In genomic region chr1:161160763-161161162, GRCh38 we compare ENCODE assay signal across 12 cellular contexts. TPM values are rescaled to one million over a fixed set of nuclear protein-coding genes. Genes with fewer than 3 reads are reported as not detected.
DNase-seq lines count a peak whose midpoint lies in the region; ATAC-seq and TF ChIP-seq lines count a peak whose summit lies in the region.
"Had no signal": no experiment of that assay in that cellular context is flagged by ENCODE, and none has a peak within 500 bp of the region (broad histone marks: within the 10 kb centered on the region; RNA-seq: fewer than 3 reads in every experiment).

No MANE protein-coding gene starts in this region.

- H3K27me3 Mint-ChIP-seq in activated B cell treated with CpG ODN at 0.5 μM for 24 hours = no peaks in the 10 kb centered on the region
- no peaks in the 10 kb centered on the region for H3K27me3 Mint-ChIP-seq in stimulated activated naive CD8-positive, alpha-beta T cell treated with anti-CD3 and anti-CD28 coated beads, Interleukin-15, amount 100 ng/mL, for 72 hours

- in situ Hi-C loops in HAP-1 (cut with MboI; ENCODE audit: low sequenced_read_pairs) = no loop called here

- CTCF ChIA-PET in activated B cell treated with CpG ODN at 0.5 μM for 24 hours (lab: Charles Lee) = no interaction called here

- no peak for TF ChIP-seq CTCF in activated B cell treated with CpG ODN at 0.5 μM for 24 hours (IDR thresholded peaks at IDR 0.05)

- no peak overlapping the region for H3K4me3 ChIP-seq in HAP-1

- H3K36me3 ChIP-seq in HAP-1 (replicated peaks) = peaks cover 25% of the 10 kb centered on the region

- POLR2A ChIA-PET in activated B cell treated with CpG ODN at 0.5 μM for 24 hours (lab: Charles Lee) = no interaction called here

- no peaks in the 10 kb centered on the region; the same call in 1 of the 2 replicates for H3K9me3 ChIP-seq in HAP-1

- H3K9me3 Mint-ChIP-seq in activated B cell treated with CpG ODN at 0.5 μM for 24 hours = no peaks in the 10 kb centered on the region
- H3K9me3 Mint-ChIP-seq in stimulated activated naive CD8-positive, alpha-beta T cell treated with anti-CD3 and anti-CD28 coated beads, Interleukin-15, amount 100 ng/mL, for 72 hours = no peaks in the 10 kb centered on the region

- peak; percentile 16 for DNase-seq in left cardiac atrium
- DNase-seq in Right ventricle myocardium superior = no peak
- no peak for DNase-seq in activated B cell treated with CpG ODN at 0.5 μM for 24 hours
- peak; percentile 46 for DNase-seq in left lobe of liver (ENCODE audit: low spot score)
- DNase-seq in stimulated activated naive CD8-positive, alpha-beta T cell treated with anti-CD3 and anti-CD28 coated beads, Interleukin-15, amount 100 ng/mL, for 72 hours = no peak
- no peak for DNase-seq in SIG-M5 treated with dmso at 0.1 percent for 504 hours (lab: John Stamatoyannopoulos, UW; ENCODE audit: unreplicated experiment)
- DNase-seq in cerebellum (ENCODE audit: low spot score) = no peak
- no peak for DNase-seq in HAP-1 (ENCODE audit: low spot score in 2 of 2)
- DNase-seq: brain microvascular endothelial cell, hippocampal formation, midbrain, NCI-H1694 treated with DMSO at 0.1 percent for 48 hours had no signal

- H3K27me3 ChIP-seq in HAP-1 (ENCODE audit: low read depth) = no peaks in the 10 kb centered on the region
- H3K27me3 ChIP-seq: brain microvascular endothelial cell had no signal

- peaks cover 45% of the 10 kb centered on the region for H3K4me1 Mint-ChIP-seq in activated B cell treated with CpG ODN at 0.5 μM for 24 hours
- peaks cover 79% of the 10 kb centered on the region for H3K4me1 Mint-ChIP-seq in stimulated activated naive CD8-positive, alpha-beta T cell treated with anti-CD3 and anti-CD28 coated beads, Interleukin-15, amount 100 ng/mL, for 72 hours

- peak overlapping the region; percentile 93 for H3K4me3 Mint-ChIP-seq in activated B cell treated with CpG ODN at 0.5 μM for 24 hours
- H3K4me3 Mint-ChIP-seq in stimulated activated naive CD8-positive, alpha-beta T cell treated with anti-CD3 and anti-CD28 coated beads, Interleukin-15, amount 100 ng/mL, for 72 hours = peak overlapping the region; percentile 90 to 94

- peaks cover 11% of the 10 kb centered on the region for H3K4me1 ChIP-seq in HAP-1

- no peak overlapping the region for H3K27ac Mint-ChIP-seq in activated B cell treated with CpG ODN at 0.5 μM for 24 hours
- H3K27ac Mint-ChIP-seq in stimulated activated naive CD8-positive, alpha-beta T cell treated with anti-CD3 and anti-CD28 coated beads, Interleukin-15, amount 100 ng/mL, for 72 hours = peak overlapping the region; percentile 7 to 22

- ATAC-seq in left cardiac atrium = no peak
- no peak for ATAC-seq in Right ventricle myocardium superior (ENCODE audit: poor library complexity)
- no peak for ATAC-seq in activated B cell treated with CpG ODN at 0.5 μM for 24 hours (ENCODE audit: low read depth)
- no peak for ATAC-seq in left lobe of liver
- ATAC-seq in stimulated activated naive CD8-positive, alpha-beta T cell treated with anti-CD3 and anti-CD28 coated beads, Interleukin-15, amount 100 ng/mL, for 72 hours = no peak

- intact Hi-C loops in left cardiac atrium (cut with DNase I) (no loop called here), Right ventricle myocardium superior (cut with DNase I) (no loop called here), activated B cell treated with CpG ODN at 0.5 μM for 24 hours (cut with micrococcal nuclease) (no loop called here)

- H3K36me3 Mint-ChIP-seq in activated B cell treated with CpG ODN at 0.5 μM for 24 hours (ENCODE audit: low read depth) = peaks cover 69% of the 10 kb centered on the region

RNA-seq across cellular contexts. Expression of gene USP21, which starts 1.5 kb away (rescaled TPM):
- total RNA-seq in left cardiac atrium (10 to 100 TPM; 13.4 to 20.8 TPM), Right ventricle myocardium superior (19.0 TPM), activated B cell treated with CpG ODN at 0.5 μM for 24 hours (31.9 and 38.1 TPM in 2 replicates), left lobe of liver (10.2 TPM), cerebellum (15.5 TPM)

RNA-seq across cellular contexts. Expression of gene PPOX, which starts 5.5 kb away (rescaled TPM):
- total RNA-seq in left cardiac atrium = 10 to 100 TPM; 12.7 to 16.3 TPM
- total RNA-seq in Right ventricle myocardium superior = 17.1 TPM
- 31.5 and 40.7 TPM in 2 replicates for total RNA-seq in activated B cell treated with CpG ODN at 0.5 μM for 24 hours
- total RNA-seq in left lobe of liver = 9.3 TPM
- 25.5 TPM for total RNA-seq in cerebellum

RNA-seq across cellular contexts. Expression of gene UFC1, which starts 7.0 kb away (rescaled TPM):
- total RNA-seq in left cardiac atrium (10 to 100 TPM; 77.7 to 83.8 TPM), Right ventricle myocardium superior (81.0 TPM), activated B cell treated with CpG ODN at 0.5 μM for 24 hours (107 and 127 TPM in 2 replicates), left lobe of liver (36.1 TPM), cerebellum (55.3 TPM)

RNA-seq across cellular contexts. Expression of gene B4GALT3, which starts 16.5 kb away (rescaled TPM):
- total RNA-seq in left cardiac atrium (10 to 100 TPM; 19.7 to 25.2 TPM), Right ventricle myocardium superior (20.3 TPM), activated B cell treated with CpG ODN at 0.5 μM for 24 hours (40.7 and 41.7 TPM in 2 replicates), left lobe of liver (9.1 TPM), cerebellum (16.8 TPM)

RNA-seq across cellular contexts. Expression of gene DEDD, which starts 28.3 kb away (rescaled TPM):
- total RNA-seq in left cardiac atrium (10 to 100 TPM; 26.1 to 30.2 TPM), Right ventricle myocardium superior (26.6 TPM), activated B cell treated with CpG ODN at 0.5 μM for 24 hours (39.5 and 40.5 TPM in 2 replicates), left lobe of liver (17.6 TPM), cerebellum (17.2 TPM)

Comparison
In these comparisons a context has a peak if more than half of its experiments do, and no peak if none do; other contexts are left out.
1. DNase-seq: peak in left cardiac atrium (single experiment) and left lobe of liver (single experiment); none in Right ventricle myocardium superior (single experiment), activated B cell treated with CpG ODN at 0.5 μM for 24 hours (single experiment), stimulated activated naive CD8-positive, alpha-beta T cell treated with anti-CD3 and anti-CD28 coated beads, Interleukin-15, amount 100 ng/mL, for 72 hours (0 of 2), SIG-M5 treated with dmso at 0.1 percent for 504 hours (single experiment), cerebellum (single experiment) and HAP-1 (0 of 2).